22 cellular contexts compared by ENCODE assay signal in the genomic region with DNA sequence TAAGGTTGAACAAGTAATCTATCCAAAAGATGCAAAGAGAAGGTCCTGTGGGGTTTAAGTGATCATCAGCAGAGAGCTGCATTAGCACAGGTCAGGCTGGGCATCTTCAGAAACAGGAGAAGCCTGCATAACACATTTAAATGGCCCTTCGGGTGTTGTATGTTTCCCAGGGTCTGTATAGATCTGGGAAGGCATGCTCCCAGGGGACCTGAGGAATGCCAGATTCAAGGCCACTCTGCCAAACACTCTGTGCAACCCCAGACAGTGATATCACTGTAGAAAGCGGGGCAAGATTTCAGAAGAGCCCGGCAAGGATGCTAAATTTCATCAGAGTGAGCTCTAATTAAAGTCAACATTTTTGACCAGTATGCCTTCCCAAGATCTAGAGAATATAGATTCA.
"Had no signal": no experiment of that assay in that cellular context is flagged by ENCODE, and none has a peak within 500 bp of the region (broad histone marks: within the 10 kb centered on the region; RNA-seq: fewer than 3 reads in every experiment).

No MANE protein-coding gene starts in this region.

- DNase-seq: activated CD4-positive, alpha-beta T cell treated with anti-CD3 and anti-CD28 coated beads for 48 hours; activated CD4-positive, alpha-beta T cell treated with anti-CD3 and anti-CD28 coated beads, Interleukin-2, amount 50 U/mL, for 4 hours; activated CD4-positive, CD25-positive, alpha-beta regulatory T cell treated with anti-CD3 and anti-CD28 coated beads, Interleukin-2, amount 50 U/mL, for 72 hours; activated CD8-positive, alpha-beta memory T cell treated with anti-CD3 and anti-CD28 coated beads, Interleukin-2, amount 50 U/mL, for 48 hours; activated CD8-positive, alpha-beta T cell treated with anti-CD3 and anti-CD28 coated beads, Interleukin-2, amount 10 ng/mL, durations not matched to agents 7 days and 5 days; activated naive CD4-positive, alpha-beta T cell treated with anti-CD3 and anti-CD28 coated beads, Interleukin-2, amount 50 U/mL, for 16 hours; activated naive CD8-positive, alpha-beta T cell treated with anti-CD3 and anti-CD28 coated beads, Interleukin-2, amount 10 ng/mL, durations not matched to agents 7 days and 5 days; activated T-cell treated with anti-CD3 and anti-CD28 coated beads, Interleukin-2, amount 50 U/mL, for 1 hour; adrenal gland; aorta; caudate nucleus; NCI-H146; NCI-H187 treated with DMSO at 0.1 percent for 48 hours; NCI-H2107; NCI-H510A treated with DMSO at 0.1 percent for 48 hours; NK-92 treated with Interleukin-12 subunit alpha and Interleukin-12 subunit beta, amount 100 ng/mL, for 24 hours; OCI-M1; Right ventricle myocardium superior had no signal

- H3K4me1 ChIP-seq: adrenal gland, breast epithelium, SJSA1 had no signal

- H3K9me3 ChIP-seq: adrenal gland, breast epithelium, SJSA1 had no signal

- H3K4me2 ChIP-seq: KMS-11 had no signal

- H3K36me3 ChIP-seq: adrenal gland, breast epithelium, SJSA1 had no signal

- H3K9ac ChIP-seq: KMS-11 had no signal

- H3K27me3 ChIP-seq: adrenal gland, breast epithelium had no signal

- H3K27ac ChIP-seq: adrenal gland, breast epithelium, KMS-11, RWPE1, SJSA1 had no signal

- H3K4me3 ChIP-seq: adrenal gland, breast epithelium, SJSA1 had no signal
